9 cellular contexts compared by ENCODE assay signal in the genomic region with DNA sequence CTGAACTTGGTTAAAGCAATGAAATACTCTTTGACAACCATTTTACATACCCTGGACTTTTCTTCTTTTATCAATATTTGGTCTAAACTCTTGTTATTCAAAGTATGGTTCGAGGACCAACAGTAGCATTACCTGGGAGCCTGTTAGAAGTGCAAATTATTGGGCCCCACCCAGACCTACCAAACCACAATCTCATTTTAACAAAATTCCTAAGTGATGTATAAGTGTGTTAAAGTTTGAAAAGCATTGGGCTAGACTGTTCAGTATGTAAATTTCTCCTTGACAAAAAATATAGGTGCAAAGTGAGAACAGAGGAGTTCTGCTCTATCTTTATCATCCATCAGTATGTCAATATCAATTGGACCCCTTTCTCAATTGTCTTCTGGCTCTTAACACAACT.
"Had no signal": no experiment of that assay in that cellular context is flagged by ENCODE, and none has a peak within 500 bp of the region (broad histone marks: within the 10 kb centered on the region; RNA-seq: fewer than 3 reads in every experiment).

No MANE protein-coding gene starts in this region.

- H3K4me3 Mint-ChIP-seq: HFFc6 had no signal

- H3K9me3 Mint-ChIP-seq: HFFc6 had no signal

- DNase-seq: GOT3, H7, HFFc6, IMR-90, KG1 had no signal

- H3K4me3 ChIP-seq: HAP-1, K562 had no signal

- H3K36me3 ChIP-seq: HAP-1 had no signal

- ATAC-seq: HCT116, K562 had no signal

- H3K9me3 ChIP-seq: HAP-1 had no signal

- H3K27ac Mint-ChIP-seq: HFFc6 had no signal

- FAIRE-seq: HTR-8/SVneo, K562 had no signal

- H3K4me1 ChIP-seq: HAP-1 had no signal
